In the genomic region with DNA sequence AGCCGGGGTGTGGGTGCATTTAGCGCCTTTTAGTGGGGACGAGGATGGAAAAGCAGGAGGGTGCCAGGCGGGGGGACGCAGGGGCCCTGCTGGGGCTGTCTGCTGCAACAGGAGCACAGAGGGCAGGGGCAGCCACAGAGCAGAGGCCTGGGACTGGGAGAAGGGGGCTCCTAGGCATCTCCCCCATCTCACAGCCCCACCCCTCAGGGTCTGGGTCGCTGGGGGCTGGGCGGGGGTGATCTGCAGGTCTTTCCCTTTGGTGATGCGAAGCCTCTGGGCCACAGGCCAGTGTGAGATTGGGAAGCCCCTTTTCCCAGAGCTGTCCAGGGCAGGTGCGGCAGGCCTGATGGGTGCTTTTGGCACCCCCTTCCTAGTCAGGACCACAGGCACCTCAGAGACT, we compare ENCODE assay signal across 1 cellular context.
TF ChIP-seq lines count a peak whose summit lies in the region.

No MANE protein-coding gene starts in this region.

TF ChIP-seq in GM23338, 12 proteins besides CTCF, POLR2A, EP300 and RAD21:
- TF ChIP-seq, protein P1, sequence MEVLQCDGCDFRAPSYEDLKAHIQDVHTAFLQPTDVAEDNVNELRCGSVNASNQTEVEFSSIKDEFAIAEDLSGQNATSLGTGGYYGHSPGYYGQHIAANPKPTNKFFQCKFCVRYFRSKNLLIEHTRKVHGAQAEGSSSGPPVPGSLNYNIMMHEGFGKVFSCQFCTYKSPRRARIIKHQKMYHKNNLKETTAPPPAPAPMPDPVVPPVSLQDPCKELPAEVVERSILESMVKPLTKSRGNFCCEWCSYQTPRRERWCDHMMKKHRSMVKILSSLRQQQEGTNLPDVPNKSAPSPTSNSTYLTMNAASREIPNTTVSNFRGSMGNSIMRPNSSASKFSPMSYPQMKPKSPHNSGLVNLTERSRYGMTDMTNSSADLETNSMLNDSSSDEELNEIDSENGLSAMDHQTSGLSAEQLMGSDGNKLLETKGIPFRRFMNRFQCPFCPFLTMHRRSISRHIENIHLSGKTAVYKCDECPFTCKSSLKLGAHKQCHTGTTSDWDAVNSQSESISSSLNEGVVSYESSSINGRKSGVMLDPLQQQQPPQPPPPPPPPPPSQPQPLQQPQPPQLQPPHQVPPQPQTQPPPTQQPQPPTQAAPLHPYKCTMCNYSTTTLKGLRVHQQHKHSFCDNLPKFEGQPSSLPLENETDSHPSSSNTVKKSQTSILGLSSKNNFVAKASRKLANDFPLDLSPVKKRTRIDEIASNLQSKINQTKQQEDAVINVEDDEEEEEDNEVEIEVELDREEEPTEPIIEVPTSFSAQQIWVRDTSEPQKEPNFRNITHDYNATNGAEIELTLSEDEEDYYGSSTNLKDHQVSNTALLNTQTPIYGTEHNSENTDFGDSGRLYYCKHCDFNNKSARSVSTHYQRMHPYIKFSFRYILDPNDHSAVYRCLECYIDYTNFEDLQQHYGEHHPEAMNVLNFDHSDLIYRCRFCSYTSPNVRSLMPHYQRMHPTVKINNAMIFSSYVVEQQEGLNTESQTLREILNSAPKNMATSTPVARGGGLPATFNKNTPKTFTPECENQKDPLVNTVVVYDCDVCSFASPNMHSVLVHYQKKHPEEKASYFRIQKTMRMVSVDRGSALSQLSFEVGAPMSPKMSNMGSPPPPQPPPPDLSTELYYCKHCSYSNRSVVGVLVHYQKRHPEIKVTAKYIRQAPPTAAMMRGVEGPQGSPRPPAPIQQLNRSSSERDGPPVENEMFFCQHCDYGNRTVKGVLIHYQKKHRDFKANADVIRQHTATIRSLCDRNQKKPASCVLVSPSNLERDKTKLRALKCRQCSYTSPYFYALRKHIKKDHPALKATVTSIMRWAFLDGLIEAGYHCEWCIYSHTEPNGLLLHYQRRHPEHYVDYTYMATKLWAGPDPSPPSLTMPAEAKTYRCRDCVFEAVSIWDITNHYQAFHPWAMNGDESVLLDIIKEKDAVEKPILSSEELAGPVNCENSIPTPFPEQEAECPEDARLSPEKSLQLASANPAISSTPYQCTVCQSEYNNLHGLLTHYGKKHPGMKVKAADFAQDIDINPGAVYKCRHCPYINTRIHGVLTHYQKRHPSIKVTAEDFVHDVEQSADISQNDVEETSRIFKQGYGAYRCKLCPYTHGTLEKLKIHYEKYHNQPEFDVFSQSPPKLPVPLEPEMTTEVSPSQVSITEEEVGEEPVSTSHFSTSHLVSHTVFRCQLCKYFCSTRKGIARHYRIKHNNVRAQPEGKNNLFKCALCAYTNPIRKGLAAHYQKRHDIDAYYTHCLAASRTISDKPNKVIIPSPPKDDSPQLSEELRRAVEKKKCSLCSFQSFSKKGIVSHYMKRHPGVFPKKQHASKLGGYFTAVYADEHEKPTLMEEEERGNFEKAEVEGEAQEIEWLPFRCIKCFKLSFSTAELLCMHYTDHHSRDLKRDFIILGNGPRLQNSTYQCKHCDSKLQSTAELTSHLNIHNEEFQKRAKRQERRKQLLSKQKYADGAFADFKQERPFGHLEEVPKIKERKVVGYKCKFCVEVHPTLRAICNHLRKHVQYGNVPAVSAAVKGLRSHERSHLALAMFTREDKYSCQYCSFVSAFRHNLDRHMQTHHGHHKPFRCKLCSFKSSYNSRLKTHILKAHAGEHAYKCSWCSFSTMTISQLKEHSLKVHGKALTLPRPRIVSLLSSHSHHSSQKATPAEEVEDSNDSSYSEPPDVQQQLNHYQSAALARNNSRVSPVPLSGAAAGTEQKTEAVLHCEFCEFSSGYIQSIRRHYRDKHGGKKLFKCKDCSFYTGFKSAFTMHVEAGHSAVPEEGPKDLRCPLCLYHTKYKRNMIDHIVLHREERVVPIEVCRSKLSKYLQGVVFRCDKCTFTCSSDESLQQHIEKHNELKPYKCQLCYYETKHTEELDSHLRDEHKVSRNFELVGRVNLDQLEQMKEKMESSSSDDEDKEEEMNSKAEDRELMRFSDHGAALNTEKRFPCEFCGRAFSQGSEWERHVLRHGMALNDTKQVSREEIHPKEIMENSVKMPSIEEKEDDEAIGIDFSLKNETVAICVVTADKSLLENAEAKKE (CRISPR knock-in tag; IDR thresholded peaks at IDR 0.05): no peak
- TF ChIP-seq ZNF331 (CRISPR knock-in tag; IDR thresholded peaks at IDR 0.05; ENCODE audit: low read depth) (no peak), NANOG (IDR thresholded peaks at IDR 0.05; ENCODE audit: borderline replicate concordance) (no peak), EZH2phosphoT487 (IDR thresholded peaks at IDR 0.05; ENCODE audit: unreplicated experiment) (no peak), JUNB (IDR thresholded peaks at IDR 0.05; ENCODE audit: unreplicated experiment) (no peak)
